ENCODE assay signal across 25 cellular contexts in the genomic region with DNA sequence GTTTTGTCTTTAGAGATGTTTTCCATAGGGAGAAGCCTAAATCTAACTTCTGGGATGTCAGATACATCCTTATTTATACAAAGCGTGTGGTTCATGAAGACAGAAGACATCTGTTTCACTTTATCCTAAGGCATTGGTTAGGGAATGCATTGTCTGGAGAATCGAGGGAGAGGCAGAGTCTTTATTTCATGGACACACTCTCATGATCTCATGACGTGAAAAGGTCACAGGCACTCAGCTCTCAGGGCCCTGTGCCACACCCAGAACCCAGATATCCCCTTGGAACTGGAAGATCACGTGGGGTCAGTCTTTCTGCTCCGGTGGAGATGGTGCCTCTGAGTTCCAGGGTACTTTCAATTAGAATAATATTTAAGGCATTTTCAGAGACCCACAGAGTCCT.
"Had no signal": no experiment of that assay in that cellular context is flagged by ENCODE, and none has a peak within 500 bp of the region (broad histone marks: within the 10 kb centered on the region; RNA-seq: fewer than 3 reads in every experiment).

No MANE protein-coding gene starts in this region.

- H3K9me3 Mint-ChIP-seq: activated naive CD8-positive, alpha-beta T cell treated with anti-CD3 and anti-CD28 coated beads for 36 hours had no signal

- H3K27ac ChIP-seq: body of pancreas, breast epithelium, SK-N-MC had no signal

- H3K36me3 ChIP-seq: breast epithelium, MG63 had no signal

- H3K4me1 ChIP-seq: body of pancreas, breast epithelium had no signal

- H3K27ac Mint-ChIP-seq: activated CD4-positive, alpha-beta T cell treated with anti-CD3 and anti-CD28 coated beads, Interleukin-2, amount 10 ng/mL, durations not matched to agents 24 days and 14 days; activated CD8-positive, alpha-beta T cell treated with anti-CD3 and anti-CD28 coated beads for 36 hours; activated naive CD8-positive, alpha-beta T cell treated with anti-CD3 and anti-CD28 coated beads for 36 hours; activated T-cell treated with anti-CD3 and anti-CD28 coated beads, Interleukin-2, amount 50 U/mL, for 72 hours; activated T-helper 17 cell treated with anti-CD3 and anti-CD28 coated beads, Interleukin-2, amount 50 U/mL, for 72 hours had no signal

- H3K4me3 ChIP-seq: body of pancreas, breast epithelium, MG63, SK-N-MC had no signal

- H3K36me3 Mint-ChIP-seq: activated naive CD8-positive, alpha-beta T cell treated with anti-CD3 and anti-CD28 coated beads for 36 hours had no signal

- H3K27me3 Mint-ChIP-seq: activated CD4-positive, alpha-beta T cell treated with anti-CD3 and anti-CD28 coated beads, Interleukin-2, amount 10 ng/mL, durations not matched to agents 24 days and 14 days; activated CD8-positive, alpha-beta T cell treated with anti-CD3 and anti-CD28 coated beads for 36 hours; activated naive CD8-positive, alpha-beta T cell treated with anti-CD3 and anti-CD28 coated beads for 36 hours; activated T-helper 17 cell treated with anti-CD3 and anti-CD28 coated beads, Interleukin-2, amount 50 U/mL, for 72 hours had no signal

- ATAC-seq: activated CD8-positive, alpha-beta T cell treated with anti-CD3 and anti-CD28 coated beads for 36 hours; activated T-cell treated with anti-CD3 and anti-CD28 coated beads, Interleukin-2, amount 50 U/mL, for 72 hours; activated T-helper 17 cell treated with anti-CD3 and anti-CD28 coated beads, Interleukin-2, amount 50 U/mL, for 72 hours; body of pancreas had no signal

- H3K27me3 ChIP-seq: body of pancreas, breast epithelium had no signal

- DNase-seq: activated CD4-positive, alpha-beta T cell treated with anti-CD3 and anti-CD28 coated beads, Interleukin-2, amount 10 ng/mL, durations not matched to agents 24 days and 14 days; activated CD4-positive, alpha-beta T cell treated with anti-CD3 and anti-CD28 coated beads, Interleukin-2, amount 50 U/mL, for 4 hours; activated CD8-positive, alpha-beta T cell treated with anti-CD3 and anti-CD28 coated beads for 36 hours; activated effector memory CD4-positive, alpha-beta T cell treated with anti-CD3 and anti-CD28 coated beads, Interleukin-2, amount 50 U/mL, for 16 hours; activated naive CD4-positive, alpha-beta T cell; activated naive CD4-positive, alpha-beta T cell treated with anti-CD3 and anti-CD28 coated beads, Interleukin-2, amount 50 U/mL, for 16 hours; activated naive CD8-positive, alpha-beta T cell treated with anti-CD3 and anti-CD28 coated beads for 36 hours; activated T-cell treated with anti-CD3 and anti-CD28 coated beads, Interleukin-2, amount 50 U/mL, for 1 hour; activated T-cell treated with anti-CD3 and anti-CD28 coated beads, Interleukin-2, amount 50 U/mL, for 72 hours; body of pancreas; Karpas-422; KBM-7; MG63; NCI-H1048; NCI-H1105 treated with DMSO at 0.1 percent for 48 hours; NCI-H1436; NCI-H1930; NCI-H2081 treated with DMSO at 0.1 percent for 48 hours; NCI-H226; NCI-H446 treated with DMSO at 0.1 percent for 48 hours; Right ventricle myocardium superior; T1000 had no signal

- H3K4me3 Mint-ChIP-seq: activated CD4-positive, alpha-beta T cell treated with anti-CD3 and anti-CD28 coated beads, Interleukin-2, amount 10 ng/mL, durations not matched to agents 24 days and 14 days; activated CD8-positive, alpha-beta T cell treated with anti-CD3 and anti-CD28 coated beads for 36 hours; activated naive CD8-positive, alpha-beta T cell treated with anti-CD3 and anti-CD28 coated beads for 36 hours; activated T-cell treated with anti-CD3 and anti-CD28 coated beads, Interleukin-2, amount 50 U/mL, for 72 hours; activated T-helper 17 cell treated with anti-CD3 and anti-CD28 coated beads, Interleukin-2, amount 50 U/mL, for 72 hours had no signal

- H3K4me1 Mint-ChIP-seq: activated CD4-positive, alpha-beta T cell treated with anti-CD3 and anti-CD28 coated beads, Interleukin-2, amount 10 ng/mL, durations not matched to agents 24 days and 14 days; activated naive CD8-positive, alpha-beta T cell treated with anti-CD3 and anti-CD28 coated beads for 36 hours; activated T-helper 17 cell treated with anti-CD3 and anti-CD28 coated beads, Interleukin-2, amount 50 U/mL, for 72 hours had no signal

- H3K9me3 ChIP-seq: body of pancreas, MG63 had no signal
